ENCODE assay signal across 25 cellular contexts in genomic region chr13:96804186-96804585, GRCh38.
"Had no signal": no experiment of that assay in that cellular context is flagged by ENCODE, and none has a peak within 500 bp of the region (broad histone marks: within the 10 kb centered on the region; RNA-seq: fewer than 3 reads in every experiment).

No MANE protein-coding gene starts in this region.

- DNase-seq: hippocampal formation; kidney glomerular epithelial cell; left cardiac atrium; left lung; lower lobe of right lung; mammary epithelial cell; mesenchymal stem cell; naive B cell; nucleus accumbens; right lobe of liver; stimulated activated CD4-positive, alpha-beta T cell treated with anti-CD3 and anti-CD28 coated beads, Interleukin-1b, Interleukin-23, amount 100 ng/mL, for 48 hours; stimulated activated CD4-positive, alpha-beta T cell treated with anti-CD3 and anti-CD28 coated beads, Interleukin-2, amount 100 ng/mL, for 48 hours; stimulated activated CD4-positive, alpha-beta T cell treated with anti-CD3 and anti-CD28 coated beads, Interleukin-4, amount 100 ng/mL, for 4 hours; stimulated activated CD8-positive, alpha-beta memory T cell treated with anti-CD3 and anti-CD28 coated beads, Interleukin-4, amount 100 ng/mL, for 48 hours; stimulated activated naive CD4-positive, alpha-beta T cell treated with Interleukin-2 at 50 U/mL for 16 hours; stimulated activated naive CD8-positive, alpha-beta T cell treated with anti-CD3 and anti-CD28 coated beads, Interleukin-15, amount 100 ng/mL, for 72 hours; substantia nigra; uterus had no signal

- H3K27ac ChIP-seq: left lung, lower lobe of right lung, parathyroid adenoma, right atrium auricular region, right lobe of liver, skin epidermis, tibial nerve, uterus had no signal

- H3K36me3 ChIP-seq: left lung, lower lobe of right lung, right atrium auricular region, right lobe of liver, tibial nerve, uterus had no signal

- H3K36me3 Mint-ChIP-seq: naive B cell; natural killer cell treated with Interleukin-12 subunit alpha and Interleukin-12 subunit beta and Interleukin-15 and Interleukin-18, amount 100 ng/mL, for 72 hours; stimulated activated memory B cell treated with anti-CD40 and anti-IgM and Interleukin-4, amounts not matched to agents 10 μg/mL and 1 μg/mL and 100 μg/mL, for 72 hours; type B pancreatic cell had no signal

- H3K4me3 ChIP-seq: left lung, lower lobe of right lung, right atrium auricular region, right lobe of liver, skin epidermis, tibial nerve, uterus had no signal

- H3K79me2 ChIP-seq: parathyroid adenoma had no signal

- H3K27ac Mint-ChIP-seq: natural killer cell treated with Interleukin-12 subunit alpha and Interleukin-12 subunit beta and Interleukin-15 and Interleukin-18, amount 100 ng/mL, for 72 hours; stimulated activated memory B cell treated with anti-CD40 and anti-IgM and Interleukin-4, amounts not matched to agents 10 μg/mL and 1 μg/mL and 100 μg/mL, for 72 hours; stimulated activated naive CD8-positive, alpha-beta T cell treated with anti-CD3 and anti-CD28 coated beads, Interleukin-15, amount 100 ng/mL, for 72 hours; type B pancreatic cell had no signal

- H3K9me3 Mint-ChIP-seq: type B pancreatic cell had no signal

- ATAC-seq: left cardiac atrium; left lung; lower lobe of right lung; natural killer cell treated with Interleukin-12 subunit alpha and Interleukin-12 subunit beta and Interleukin-15 and Interleukin-18, amount 100 ng/mL, for 72 hours; right lobe of liver; stimulated activated memory B cell treated with anti-CD40 and anti-IgM and Interleukin-4, amounts not matched to agents 10 μg/mL and 1 μg/mL and 100 μg/mL, for 72 hours; stimulated activated naive CD8-positive, alpha-beta T cell treated with anti-CD3 and anti-CD28 coated beads, Interleukin-15, amount 100 ng/mL, for 72 hours had no signal

- H3K4me3 Mint-ChIP-seq: naive B cell; natural killer cell treated with Interleukin-12 subunit alpha and Interleukin-12 subunit beta and Interleukin-15 and Interleukin-18, amount 100 ng/mL, for 72 hours; stimulated activated memory B cell treated with anti-CD40 and anti-IgM and Interleukin-4, amounts not matched to agents 10 μg/mL and 1 μg/mL and 100 μg/mL, for 72 hours; stimulated activated naive CD8-positive, alpha-beta T cell treated with anti-CD3 and anti-CD28 coated beads, Interleukin-15, amount 100 ng/mL, for 72 hours; type B pancreatic cell had no signal

- H3K9me3 ChIP-seq: left lung, lower lobe of right lung, right atrium auricular region, right lobe of liver, tibial nerve, uterus had no signal

- H3K4me1 ChIP-seq: left lung, lower lobe of right lung, parathyroid adenoma, right atrium auricular region, right lobe of liver, uterus had no signal

- H3K27me3 Mint-ChIP-seq: naive B cell; natural killer cell treated with Interleukin-12 subunit alpha and Interleukin-12 subunit beta and Interleukin-15 and Interleukin-18, amount 100 ng/mL, for 72 hours; stimulated activated memory B cell treated with anti-CD40 and anti-IgM and Interleukin-4, amounts not matched to agents 10 μg/mL and 1 μg/mL and 100 μg/mL, for 72 hours; stimulated activated naive CD8-positive, alpha-beta T cell treated with anti-CD3 and anti-CD28 coated beads, Interleukin-15, amount 100 ng/mL, for 72 hours; type B pancreatic cell had no signal

- H3K9ac ChIP-seq: parathyroid adenoma had no signal

- H3K4me1 Mint-ChIP-seq: naive B cell; stimulated activated memory B cell treated with anti-CD40 and anti-IgM and Interleukin-4, amounts not matched to agents 10 μg/mL and 1 μg/mL and 100 μg/mL, for 72 hours; stimulated activated naive CD8-positive, alpha-beta T cell treated with anti-CD3 and anti-CD28 coated beads, Interleukin-15, amount 100 ng/mL, for 72 hours had no signal

- H3K27me3 ChIP-seq: left lung, right atrium auricular region, right lobe of liver, tibial nerve, uterus had no signal

- H2AFZ ChIP-seq: parathyroid adenoma had no signal
